Comparison of ENCODE assay signal across 9 cellular contexts in genomic region chr12:13171921-13172859, GRCh38. TPM values are rescaled to one million over a fixed set of nuclear protein-coding genes. Genes with fewer than 3 reads are reported as not detected.
DNase-seq lines count a peak whose midpoint lies in the region; ATAC-seq, FAIRE-seq and TF ChIP-seq lines count a peak whose summit lies in the region.
"Had no signal": no experiment of that assay in that cellular context is flagged by ENCODE, and none has a peak within 500 bp of the region (broad histone marks: within the 10 kb centered on the region; RNA-seq: fewer than 3 reads in every experiment).

No MANE protein-coding gene starts in this region.

- H3K79me1 ChIP-seq in H1 (ENCODE audit: low read depth, low read length): no peaks in the 10 kb centered on the region

- H3K56ac ChIP-seq in H1 (replicated peaks; ENCODE audit: insufficient read length, low read depth, low read length): no peak overlapping the region

- H3K4me1 ChIP-seq in H1 (replicated peaks in 1 of 4; ENCODE audit: control insufficient read depth in 3 of 4, insufficient read depth in 4 of 4, low read length in 3 of 4) (peaks cover 4 to 16% (median 13%) of the 10 kb centered on the region in 4 experiments), parathyroid adenoma (peaks cover 29% of the 10 kb centered on the region)

- TF ChIP-seq CTCF in GM12865 (IDR thresholded peaks at IDR 0.05; ENCODE audit: insufficient read depth, low read depth, low read length, missing control alignments): no peak
- TF ChIP-seq CTCF in H1 (IDR thresholded peaks at IDR 0.05; ENCODE audit: control extremely low read depth in 1 of 3, insufficient read depth in 1 of 3, low read depth in 1 of 3, low read length in 3 of 3): no peak
- no peak for TF ChIP-seq CTCF in parathyroid adenoma (IDR thresholded peaks at IDR 0.05)

- peak; percentile 65 for DNase-seq in GM12865 (ENCODE audit: low read depth)
- peak; percentile 45 for DNase-seq in HK-2 (ENCODE audit: unreplicated experiment)
- DNase-seq in H1 (ENCODE audit: low read depth in 1 of 2, low spot score in 2 of 2): peak in 1 of 2 experiments; percentile 35
- no peak for DNase-seq in NCI-H1694 treated with DMSO at 0.1 percent for 48 hours (lab: John Stamatoyannopoulos, UW)
- DNase-seq in HUDEP-2 (lab: John Stamatoyannopoulos, UW; ENCODE audit: unreplicated experiment in 76 of 76): no peak
- DNase-seq: activated CD4-positive, alpha-beta memory T cell treated with anti-CD3 and anti-CD28 coated beads, Interleukin-2, amount 10 ng/mL, durations not matched to agents 7 days and 5 days had no signal

- H4K8ac ChIP-seq in H1 (ENCODE audit: extremely low read depth, insufficient read depth, low read length): no peak overlapping the region

- WGBS in H1 (ENCODE audit: extremely low coverage in 1 of 2, insufficient coverage in 1 of 2, insufficient read length in 1 of 2, insufficient replicate concordance in 2 of 2, low coverage in 1 of 2, low lambda C conversion rate in 2 of 2, missing lambda C conversion rate in 1 of 2), 2 experiments: 80% methylated on average over 14 of the region's 14 CpGs; no CpG with 5 or more reads in 1 of the 2 experiments

- H2BK5ac ChIP-seq in H1 (ENCODE audit: low read depth, low read length): no peak overlapping the region

- H4K20me1 ChIP-seq in H1 (replicated peaks in 1 of 2; ENCODE audit: control insufficient read depth in 1 of 2, insufficient read depth in 2 of 2, low read length in 2 of 2): no peaks in the 10 kb centered on the region

- no peak for TF ChIP-seq EP300 in H1 (IDR thresholded peaks at IDR 0.05; ENCODE audit: borderline replicate concordance in 1 of 2, low read depth in 2 of 2, low read length in 2 of 2)

- H3K9ac ChIP-seq in H1 (replicated peaks in 1 of 4; ENCODE audit: extremely low read depth in 1 of 4, low read depth in 3 of 4, low read length in 3 of 4) (no peak overlapping the region), parathyroid adenoma (no peak overlapping the region)

- peak; percentile 65 for FAIRE-seq in H1 (lab: Jason Lieb, UNC)

- CTCF ChIA-PET in H1 (lab: Charles Lee; ENCODE audit: partially characterized antibody): interaction anchor here (0.7 to 2.2 kb wide), 9 partner anchors 9 to 196 kb away, joined by 3 to 6 read pairs (median 3); partner anchors contain the start of gene GSG1

- no peak overlapping the region for H3K4ac ChIP-seq in H1 (replicated peaks; ENCODE audit: insufficient read length, low read depth, low read length)

- H3K36me3 ChIP-seq in H1 (ENCODE audit: control insufficient read depth in 2 of 4, insufficient read depth in 4 of 4, low read length in 3 of 4) (peaks cover 0 to 4% (median 0%) of the 10 kb centered on the region in 4 experiments; a peak in 1 of 8 replicates), parathyroid adenoma (ENCODE audit: control insufficient read depth, insufficient read depth, low read length) (no peaks in the 10 kb centered on the region)

- H4K5ac ChIP-seq in H1 (ENCODE audit: insufficient read length, low read depth, low read length): no peak overlapping the region

- POLR2A ChIA-PET in H1 (lab: Charles Lee; ENCODE audit: partially characterized antibody): interaction anchor here (0.6 to 1.4 kb wide), 3 partner anchors 20 to 56 kb away, joined by 3 read pairs; no protein-coding TSS in a partner anchor

- H3K79me2 ChIP-seq in H1 (ENCODE audit: control insufficient read depth in 1 of 2, insufficient read depth in 2 of 2, low read length in 2 of 2): no peaks in the 10 kb centered on the region
- H3K79me2 ChIP-seq in parathyroid adenoma: no peaks in the 10 kb centered on the region

- TF ChIP-seq POLR2A in H1 (IDR thresholded peaks at IDR 0.05; ENCODE audit: control extremely low read depth in 1 of 2, low read depth in 2 of 2, low read length in 2 of 2): no peak

- peak overlapping the region; percentile 23; the same call in 1 of the 2 replicates for H2BK12ac ChIP-seq in H1 (ENCODE audit: low read depth, low read length)

- H3K4me3 ChIP-seq in GM12865 (ENCODE audit: low read depth, low read length) (no peak overlapping the region), H1 (ENCODE audit: extremely low read depth in 1 of 4, insufficient read depth in 2 of 4, low read depth in 3 of 4, low read length in 4 of 4) (no peak overlapping the region), parathyroid adenoma (ENCODE audit: low read depth, low read length) (no peak overlapping the region)

- H3K27me3 ChIP-seq in H1 (replicated peaks in 1 of 4; ENCODE audit: control insufficient read depth in 3 of 4, extremely low read depth in 1 of 4, insufficient read depth in 3 of 4, low read length in 3 of 4) (no peaks in the 10 kb centered on the region; a peak in 1 of 7 replicates), parathyroid adenoma (ENCODE audit: control insufficient read depth, insufficient read depth, low read length) (no peaks in the 10 kb centered on the region)

- H2BK20ac ChIP-seq in H1 (ENCODE audit: low read length): no peak overlapping the region

- no peak overlapping the region for H3K14ac ChIP-seq in H1 (ENCODE audit: insufficient read length)

- H2AK5ac ChIP-seq in H1 (ENCODE audit: low read depth, low read length): no peak overlapping the region

- ATAC-seq in GM19023 (IDR thresholded peaks at IDR 0.05; ENCODE audit: unreplicated experiment) (no peak), HG03025 (IDR thresholded peaks at IDR 0.05; ENCODE audit: low FRiP score, unreplicated experiment) (no peak)

- no peak for TF ChIP-seq RAD21 in H1 (IDR thresholded peaks at IDR 0.05 in 1 of 2, conservative IDR thresholded peaks at IDR 0.05 in 1 of 2; ENCODE audit: low read depth in 2 of 2, low read length in 2 of 2)

- H3K18ac ChIP-seq in H1 (ENCODE audit: extremely low read depth, low read length): no peak overlapping the region

- H3K27ac ChIP-seq in H1 (ENCODE audit: low read depth, low read length) (no peak overlapping the region), parathyroid adenoma (peak overlapping the region; percentile 84)

- peak overlapping the region in 1 of 2 experiments; percentile 4; a peak in 1 of 4 replicates for H3K4me2 ChIP-seq in H1 (ENCODE audit: insufficient read depth in 1 of 2, low read depth in 2 of 2, low read length in 2 of 2)
- no peak overlapping the region for H3K4me2 ChIP-seq in parathyroid adenoma (ENCODE audit: low read length)

- peak overlapping the region; percentile 18 for H4K91ac ChIP-seq in H1 (replicated peaks; ENCODE audit: insufficient read length, low read length)

- no peak overlapping the region for H3K23ac ChIP-seq in H1 (ENCODE audit: insufficient read length)

- H2AFZ ChIP-seq in H1 (ENCODE audit: low read length) (no peak overlapping the region), parathyroid adenoma (peak overlapping the region; percentile 81)

- H3K23me2 ChIP-seq in H1 (ENCODE audit: low read depth, low read length): no peaks in the 10 kb centered on the region

- H2BK15ac ChIP-seq in H1 (ENCODE audit: low read length): peak overlapping the region; percentile 89; the same call in 1 of the 2 replicates

- H3K9me3 ChIP-seq in H1 (ENCODE audit: insufficient read depth in 2 of 2, low read depth in 1 of 2, low read length in 1 of 2) (no peaks in the 10 kb centered on the region), parathyroid adenoma (ENCODE audit: control insufficient read depth, low read length) (no peaks in the 10 kb centered on the region)

- no peak overlapping the region for H2BK120ac ChIP-seq in H1 (replicated peaks; ENCODE audit: low read depth, low read length)

TF ChIP-seq in H1, 55 proteins besides CTCF, POLR2A, EP300 and RAD21:
- TF ChIP-seq GABPA (IDR thresholded peaks at IDR 0.05; ENCODE audit: borderline replicate concordance, insufficient read depth, low read length): no peak
- no peak for TF ChIP-seq MAFK (IDR thresholded peaks at IDR 0.05; ENCODE audit: low read depth, low read length)
- TF ChIP-seq, protein P1, sequence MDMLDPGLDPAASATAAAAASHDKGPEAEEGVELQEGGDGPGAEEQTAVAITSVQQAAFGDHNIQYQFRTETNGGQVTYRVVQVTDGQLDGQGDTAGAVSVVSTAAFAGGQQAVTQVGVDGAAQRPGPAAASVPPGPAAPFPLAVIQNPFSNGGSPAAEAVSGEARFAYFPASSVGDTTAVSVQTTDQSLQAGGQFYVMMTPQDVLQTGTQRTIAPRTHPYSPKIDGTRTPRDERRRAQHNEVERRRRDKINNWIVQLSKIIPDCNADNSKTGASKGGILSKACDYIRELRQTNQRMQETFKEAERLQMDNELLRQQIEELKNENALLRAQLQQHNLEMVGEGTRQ (IDR thresholded peaks at IDR 0.05; ENCODE audit: low read length): no peak
- TF ChIP-seq CEBPB (IDR thresholded peaks at IDR 0.05; ENCODE audit: low read depth, low read length): peak; percentile 69; the same call in 1 of the 2 replicates
- TF ChIP-seq RNF2 (IDR thresholded peaks at IDR 0.05; ENCODE audit: borderline replicate concordance, low read depth, low read length, missing control alignments, poor library complexity, severe bottlenecking): no peak
- TF ChIP-seq CHD2 (IDR thresholded peaks at IDR 0.05; ENCODE audit: low read length): no peak
- TF ChIP-seq SAP30 (IDR thresholded peaks at IDR 0.05; ENCODE audit: insufficient read depth, insufficient replicate concordance, low read length): no peak
- TF ChIP-seq TEAD4 (IDR thresholded peaks at IDR 0.05; ENCODE audit: low read depth, low read length): peak; percentile 39; the same call in 1 of the 2 replicates
- no peak for TF ChIP-seq EGR1 (IDR thresholded peaks at IDR 0.05; ENCODE audit: borderline replicate concordance, low read depth, low read length)

RNA-seq across cellular contexts. Expression of gene EMP1, which starts 24.3 kb away (rescaled TPM):
- total RNA-seq in H1 (2021; fragmentation: NEBNext Ultra II Directional; extraction: Animal tissue kit (Norgen Biotek cat#: 25700)): 0.57 and 0.65 TPM in 2 replicates
- polyA plus RNA-seq in H1 (2011; rRNA removed): 0.17 and 0.53 TPM in 2 replicates
- 0.21 TPM for polyA plus RNA-seq in H1 (2011; cell fraction: cytosol; rRNA removed)
- polyA plus RNA-seq in H1 (2011; cell fraction: nucleus; rRNA removed): 0.94 TPM
- polyA plus RNA-seq in H1 (2012, experiment 1 of 2): 0.25 to 0.76 TPM (median 0.59 TPM) in 4 replicates
- polyA plus RNA-seq in H1 (2012, experiment 2 of 2): 0.03 TPM
- 0.24 TPM for polyA plus RNA-seq in H1 (2013, experiment 1 of 2)
- polyA plus RNA-seq in H1 (2013, experiment 2 of 2): 0.46 TPM
- 1.3 and 1.4 TPM in 2 replicates for polyA minus RNA-seq in H1 (2011; rRNA and poly(A)+ RNA removed)
- 3.7 TPM for polyA minus RNA-seq in H1 (2011; cell fraction: cytosol; rRNA and poly(A)+ RNA removed)
- polyA minus RNA-seq in H1 (2011; cell fraction: nucleus; rRNA and poly(A)+ RNA removed): 0.50 TPM

Comparison
In these comparisons a context has a peak if more than half of its experiments do, and no peak if none do; other contexts are left out.
1. DNase-seq: peak in GM12865 (single experiment) and HK-2 (single experiment); none in NCI-H1694 treated with DMSO at 0.1 percent for 48 hours (single experiment) and HUDEP-2 (0 of 76).